In the genomic region with DNA sequence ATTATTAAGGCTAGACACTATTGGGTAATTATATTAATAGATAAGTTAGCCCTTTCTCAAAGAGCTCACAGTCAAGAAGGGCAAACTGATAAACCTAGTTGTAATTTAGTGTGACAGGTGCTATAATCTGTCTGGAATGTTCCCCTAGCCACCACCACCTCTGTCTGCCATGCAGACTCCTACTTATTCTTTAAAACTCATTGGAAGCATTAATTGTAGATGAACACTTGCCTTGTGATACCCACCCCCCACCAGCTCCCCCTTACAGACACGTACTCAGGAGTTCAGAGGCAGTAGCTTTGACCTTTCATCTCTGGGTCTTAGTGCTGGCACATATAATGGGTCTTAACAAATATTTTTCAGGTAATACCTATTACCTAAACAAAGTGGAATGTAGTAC, we compare ENCODE assay signal across 20 cellular contexts.
DNase-seq lines count a peak whose midpoint lies in the region; FAIRE-seq and TF ChIP-seq lines count a peak whose summit lies in the region.
"Had no signal": no experiment of that assay in that cellular context is flagged by ENCODE, and none has a peak within 500 bp of the region (broad histone marks: within the 10 kb centered on the region; RNA-seq: fewer than 3 reads in every experiment).

No MANE protein-coding gene starts in this region.

- CTCF ChIA-PET in MCF 10A (lab: Yijun Ruan, JAX) (interaction anchor here (1.1 to 1.6 kb wide), 2 partner anchors 55 to 554 kb away, joined by 3 to 4 read pairs; no protein-coding TSS in a partner anchor), mammary epithelial cell (lab: Charles Lee; ENCODE audit: low non-redundant PET) (no interaction called here)

- no peak overlapping the region for H3K4me3 Mint-ChIP-seq in MCF 10A (ENCODE audit: unreplicated experiment)
- H3K4me3 Mint-ChIP-seq: CD4-positive, alpha-beta T cell; GM23338 had no signal

- peaks cover 12% of the 10 kb centered on the region for H3K79me1 ChIP-seq in trophoblast cell (ENCODE audit: low read length)

- H3K9me1 ChIP-seq in keratinocyte (ENCODE audit: control insufficient read depth, extremely low read depth, insufficient read depth, low read length), result no peaks in the 10 kb centered on the region

- H3K27ac ChIP-seq in mammary epithelial cell (ENCODE audit: insufficient read depth, low read depth, low read length), result no peak overlapping the region
- H3K27ac ChIP-seq in keratinocyte (ENCODE audit: control insufficient read depth, insufficient read depth, low read length), result peak overlapping the region; percentile 93
- H3K27ac ChIP-seq in trophoblast cell (ENCODE audit: low read depth, low read length), result no peak overlapping the region
- H3K27ac ChIP-seq in suprapubic skin, result peak overlapping the region; percentile 80
- H3K27ac ChIP-seq: 22Rv1, C4-2B had no signal

- FAIRE-seq in keratinocyte (lab: Jason Lieb, UNC), result peak; percentile 55
- FAIRE-seq: A549, HTR-8/SVneo had no signal

- 29% methylated on average over 1 of the region's 1 CpG for WGBS in mammary epithelial cell (ENCODE audit: low coverage, missing lambda C conversion rate)
- no CpG with 5 or more reads among the region's 1 CpG for WGBS in trophoblast cell (ENCODE audit: extremely low coverage, insufficient coverage, insufficient read length)
- 56% methylated on average over 1 of the region's 1 CpG for WGBS in suprapubic skin

- no peak overlapping the region for H2BK120ac ChIP-seq in trophoblast cell (ENCODE audit: insufficient read depth, low read length, poor library complexity)

- TF ChIP-seq POLR2A in suprapubic skin (IDR thresholded peaks at IDR 0.05), result no peak

- H4K20me1 ChIP-seq in mammary epithelial cell (ENCODE audit: insufficient read depth, low read length), result no peaks in the 10 kb centered on the region
- H4K20me1 ChIP-seq in keratinocyte (ENCODE audit: control insufficient read depth, extremely low read depth, insufficient read depth, low read length), result no peaks in the 10 kb centered on the region

- H3K18ac ChIP-seq in trophoblast cell (ENCODE audit: low read length), result no peak overlapping the region

- no peak overlapping the region for H3K23ac ChIP-seq in trophoblast cell (ENCODE audit: low read length)

- peaks cover 26% of the 10 kb centered on the region for H3K36me3 ChIP-seq in mammary epithelial cell (ENCODE audit: insufficient read depth, low read length)
- H3K36me3 ChIP-seq in keratinocyte (ENCODE audit: control insufficient read depth in 2 of 2, extremely low read depth in 1 of 2, insufficient read depth in 2 of 2, low read length in 2 of 2), result peaks cover 3 to 41% of the 10 kb centered on the region in 2 experiments
- no peaks in the 10 kb centered on the region for H3K36me3 ChIP-seq in trophoblast cell (ENCODE audit: control insufficient read depth in 1 of 2, insufficient read depth in 2 of 2, low read length in 2 of 2)
- no peaks in the 10 kb centered on the region for H3K36me3 ChIP-seq in suprapubic skin

- H3K27ac Mint-ChIP-seq in MCF 10A (ENCODE audit: low read depth, unreplicated experiment), result peak overlapping the region; percentile 79
- H3K27ac Mint-ChIP-seq: CD4-positive, alpha-beta T cell; GM23338 had no signal

- H4K91ac ChIP-seq in trophoblast cell (ENCODE audit: low read depth, low read length), result no peak overlapping the region

- TF ChIP-seq EP300 in suprapubic skin (IDR thresholded peaks at IDR 0.05), result no peak

- H3K9me3 Mint-ChIP-seq in MCF 10A (ENCODE audit: unreplicated experiment), result no peaks in the 10 kb centered on the region
- H3K9me3 Mint-ChIP-seq: CD4-positive, alpha-beta T cell; GM23338 had no signal

- no peak overlapping the region for H2AK5ac ChIP-seq in trophoblast cell (ENCODE audit: low read length)

- no peak overlapping the region for H3K4me3 ChIP-seq in mammary epithelial cell (replicated peaks in 1 of 3; ENCODE audit: insufficient read depth in 1 of 3, low read depth in 2 of 3, low read length in 3 of 3)
- no peak overlapping the region for H3K4me3 ChIP-seq in keratinocyte (ENCODE audit: control insufficient read depth in 2 of 3, extremely low read depth in 1 of 3, insufficient read depth in 2 of 3, low read depth in 1 of 3, low read length in 3 of 3)
- no peak overlapping the region for H3K4me3 ChIP-seq in trophoblast cell (ENCODE audit: low read depth, low read length)
- no peak overlapping the region for H3K4me3 ChIP-seq in suprapubic skin
- H3K4me3 ChIP-seq: A549, GM23338 had no signal

- no peak overlapping the region for H3K4me2 ChIP-seq in mammary epithelial cell (ENCODE audit: insufficient read depth, low read depth, low read length)
- peak overlapping the region; percentile 4 for H3K4me2 ChIP-seq in keratinocyte (ENCODE audit: control insufficient read depth, extremely low read depth, insufficient read depth, low read depth, low read length)
- no peak overlapping the region for H3K4me2 ChIP-seq in trophoblast cell (ENCODE audit: low read length)
- H3K4me2 ChIP-seq: A549, GM23338 had no signal

- no TSS peak for BruUV-seq in MCF 10A (replicated peaks; lab: Mats Ljungman, UMichigan)
- no TSS peak for BruUV-seq in mammary epithelial cell (replicated peaks; lab: Mats Ljungman, UMichigan)

- dilution Hi-C loops in mammary epithelial cell (cut with HindIII; ENCODE audit: low sequenced_read_pairs), result no loop called here
- dilution Hi-C loops in keratinocyte (cut with MboI; ENCODE audit: extremely low pct_ligation_motif_present, low sequenced_read_pairs), result no loop called here

- H2AFZ ChIP-seq in mammary epithelial cell (ENCODE audit: low read depth, low read length) (no peak overlapping the region), keratinocyte (ENCODE audit: control insufficient read depth, low read length) (no peak overlapping the region), trophoblast cell (ENCODE audit: insufficient read depth, low read length, poor library complexity) (no peak overlapping the region)
- H2AFZ ChIP-seq: GM23338 had no signal

- no peak overlapping the region for H4K12ac ChIP-seq in trophoblast cell (ENCODE audit: low read depth, low read length)

- peaks cover 77% of the 10 kb centered on the region for H3K79me2 ChIP-seq in mammary epithelial cell (ENCODE audit: insufficient read depth, low read length)
- peaks cover 71% of the 10 kb centered on the region for H3K79me2 ChIP-seq in keratinocyte (ENCODE audit: control insufficient read depth, insufficient read depth, low read length)
- no peaks in the 10 kb centered on the region for H3K79me2 ChIP-seq in trophoblast cell (ENCODE audit: control insufficient read depth, insufficient read depth, low read length, poor library complexity)

- H3K9ac ChIP-seq in mammary epithelial cell (ENCODE audit: insufficient read depth, low read length) (no peak overlapping the region), keratinocyte (ENCODE audit: control insufficient read depth, extremely low read depth, insufficient read depth, low read length) (no peak overlapping the region), trophoblast cell (ENCODE audit: low read length) (no peak overlapping the region)

- no peak overlapping the region for H3K4ac ChIP-seq in trophoblast cell (ENCODE audit: low read depth, low read length)

- no peak overlapping the region for H2BK5ac ChIP-seq in trophoblast cell (ENCODE audit: low read depth, low read length, poor library complexity)

- H3K14ac ChIP-seq in trophoblast cell (ENCODE audit: low read length), result no peak overlapping the region

- H3K27me3 ChIP-seq in mammary epithelial cell (ENCODE audit: insufficient read depth, low read length), result no peaks in the 10 kb centered on the region
- no peaks in the 10 kb centered on the region for H3K27me3 ChIP-seq in keratinocyte (ENCODE audit: control insufficient read depth, extremely low read depth, insufficient read depth, low read length)
- H3K27me3 ChIP-seq in trophoblast cell (ENCODE audit: insufficient read depth, low read length), result no peaks in the 10 kb centered on the region
- H3K27me3 ChIP-seq in suprapubic skin, result no peaks in the 10 kb centered on the region

- H3K4me1 Mint-ChIP-seq in MCF 10A (ENCODE audit: insufficient read depth, unreplicated experiment), result peaks cover 23% of the 10 kb centered on the region

- H3K4me1 ChIP-seq in mammary epithelial cell (ENCODE audit: insufficient read depth, low read length) (peaks cover 44% of the 10 kb centered on the region), keratinocyte (ENCODE audit: control insufficient read depth, extremely low read depth, insufficient read depth, low read length) (peaks cover 77% of the 10 kb centered on the region), trophoblast cell (ENCODE audit: control insufficient read depth in 1 of 2, insufficient read depth in 2 of 2, low read length in 2 of 2) (peaks cover 8 to 12% of the 10 kb centered on the region in 2 experiments), suprapubic skin (peaks cover 57% of the 10 kb centered on the region)

- in situ Hi-C loops in mammary epithelial cell (cut with MboI; ENCODE audit: low sequenced_read_pairs in 2 of 2), result no loop called here
- in situ Hi-C loops in KBM-7 (cut with MboI; ENCODE audit: low pct_unique_long_range_greater_than_20kb, low sequenced_read_pairs), result no loop called here

- TF ChIP-seq CTCF in MCF 10A (IDR thresholded peaks at IDR 0.05; ENCODE audit: unreplicated experiment) (no peak), mammary epithelial cell (conservative IDR thresholded peaks at IDR 0.05 in 1 of 2, IDR thresholded peaks at IDR 0.05 in 1 of 2; ENCODE audit: extremely low read depth in 1 of 2, insufficient read depth in 1 of 2, low read depth in 1 of 2, low read length in 2 of 2) (no peak), keratinocyte (optimal IDR thresholded peaks at IDR 0.05 in 1 of 3, IDR thresholded peaks at IDR 0.05 in 1 of 3, conservative IDR thresholded peaks at IDR 0.05 in 1 of 3; ENCODE audit: extremely low read depth in 1 of 3, insufficient read depth in 2 of 3, low read length in 3 of 3) (no peak), suprapubic skin (IDR thresholded peaks at IDR 0.05) (no peak)

- no peak overlapping the region for H4K8ac ChIP-seq in trophoblast cell (ENCODE audit: low read depth, low read length)

- H3K9me3 ChIP-seq in mammary epithelial cell (replicated peaks; ENCODE audit: insufficient read depth, low read length) (no peaks in the 10 kb centered on the region), keratinocyte (ENCODE audit: control insufficient read depth, low read depth, low read length) (no peaks in the 10 kb centered on the region), trophoblast cell (ENCODE audit: insufficient read depth, low read depth, low read length) (no peaks in the 10 kb centered on the region), suprapubic skin (no peaks in the 10 kb centered on the region)
- H3K9me3 ChIP-seq: A549, Caco-2 had no signal

- H2BK12ac ChIP-seq in trophoblast cell (ENCODE audit: low read length), result no peak overlapping the region

- DNase-seq in MCF 10A (ENCODE audit: unreplicated experiment), result no peak
- no peak for DNase-seq in mammary epithelial cell
- DNase-seq in keratinocyte (ENCODE audit: low read depth, low spot score), result no peak
- peak; percentile 3 to 58 for DNase-seq in trophoblast cell
- no peak for DNase-seq in suprapubic skin (ENCODE audit: low spot score in 2 of 2)
- no peak for DNase-seq in NCI-H2227 treated with DMSO at 0.1 percent for 48 hours (lab: John Stamatoyannopoulos, UW)
- DNase-seq in mesenteric fat pad (ENCODE audit: low spot score), result no peak
- DNase-seq in KBM-7, result no peak
- DNase-seq: AML-193; Caco-2; CD4-positive, alpha-beta T cell; DMS153; DMS79; GDM1; HCEC 1CT had no signal

- POLR2A ChIA-PET in MCF 10A (lab: Yijun Ruan, JAX), result interaction anchor here (0.7 to 8.2 kb wide), 12 partner anchors 6 to 558 kb away, joined by 3 to 166 read pairs (median 22); no protein-coding TSS in a partner anchor

- intact Hi-C loops in MCF 10A (cut with micrococcal nuclease), result no loop called here
- intact Hi-C loops in mammary epithelial cell (cut with micrococcal nuclease), result no loop called here

- peaks cover 7% of the 10 kb centered on the region for H3K36me3 Mint-ChIP-seq in MCF 10A (ENCODE audit: insufficient read depth, unreplicated experiment)

- H3K27me3 Mint-ChIP-seq in MCF 10A (ENCODE audit: insufficient read depth, unreplicated experiment), result no peaks in the 10 kb centered on the region

Comparison
In these comparisons a context has a peak if more than half of its experiments do, and no peak if none do; other contexts are left out.
1. DNase-seq: peak in trophoblast cell (2 of 2); none in MCF 10A (single experiment), mammary epithelial cell (single experiment), keratinocyte (single experiment), suprapubic skin (0 of 2), NCI-H2227 treated with DMSO at 0.1 percent for 48 hours (single experiment), mesenteric fat pad (single experiment) and KBM-7 (single experiment).
2. H3K27ac ChIP-seq: peak in keratinocyte (single experiment) and suprapubic skin (single experiment); none in mammary epithelial cell (single experiment) and trophoblast cell (single experiment).